Comparison of ENCODE assay signal across 8 cellular contexts in the genomic region with DNA sequence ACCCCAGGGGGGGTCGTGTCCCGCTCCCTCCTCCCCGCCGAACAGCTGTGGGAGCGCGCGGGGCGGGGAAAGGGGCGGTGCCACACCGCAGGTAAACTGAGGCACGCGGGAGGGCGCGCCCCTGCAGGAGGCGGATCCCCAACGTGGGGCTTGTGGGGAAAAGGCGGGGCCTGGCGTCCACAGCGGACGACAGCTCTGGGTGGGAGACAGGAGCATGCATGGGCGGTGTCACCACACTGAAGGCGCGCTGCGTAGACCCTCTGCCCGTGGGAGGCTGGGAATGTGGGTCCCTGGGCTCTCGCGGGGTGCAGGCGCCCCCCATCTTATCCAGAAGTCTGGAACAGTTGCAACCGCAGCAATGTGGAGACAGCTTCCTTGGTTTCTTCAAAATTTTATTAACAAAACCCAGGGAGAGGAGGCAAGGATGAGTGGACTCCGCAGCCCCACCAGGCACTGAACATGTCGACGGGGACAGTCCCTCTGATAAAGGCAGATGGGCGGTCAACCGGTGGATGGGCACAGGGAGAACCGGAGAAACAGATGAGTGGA. TPM values are rescaled to one million over a fixed set of nuclear protein-coding genes. Genes with fewer than 3 reads are reported as not detected.
DNase-seq lines count a peak whose midpoint lies in the region; ATAC-seq and TF ChIP-seq lines count a peak whose summit lies in the region.

No MANE protein-coding gene starts in this region.

- H3K36me3 ChIP-seq in BE2C: no peaks in the 10 kb centered on the region; the same call in none of the 2 replicates
- peaks cover 64% of the 10 kb centered on the region for H3K36me3 ChIP-seq in KOPT-K1 (ENCODE audit: insufficient read depth, low read length)
- peaks cover 13 to 54% of the 10 kb centered on the region in 2 donors for H3K36me3 ChIP-seq in duodenal mucosa (ENCODE audit: control insufficient read depth in 1 of 2, insufficient read depth in 2 of 2, low read length in 2 of 2)
- H3K36me3 ChIP-seq in naive thymus-derived CD4-positive, alpha-beta T cell (ENCODE audit: control insufficient read depth in 2 of 3, insufficient read depth in 3 of 3, low read length in 3 of 3): peaks cover 1 to 45% (median 5%) of the 10 kb centered on the region in 3 experiments

- peaks cover 4 to 57% (median 19%) of the 10 kb centered on the region in 5 donors for H3K36me3 Mint-ChIP-seq in naive thymus-derived CD4-positive, alpha-beta T cell

- peak overlapping the region; percentile 90 for H3K27ac ChIP-seq in KOPT-K1 (ENCODE audit: low read depth, low read length, poor library complexity, severe bottlenecking)
- H3K27ac ChIP-seq in duodenal mucosa (ENCODE audit: low read depth, low read length): peak overlapping the region; percentile 86
- peak overlapping the region; percentile 88 for H3K27ac ChIP-seq in naive thymus-derived CD4-positive, alpha-beta T cell (ENCODE audit: low read depth, low read length)

- H3K9me3 ChIP-seq in BE2C (no peaks in the 10 kb centered on the region), KOPT-K1 (ENCODE audit: insufficient read depth, low read length, poor library complexity, severe bottlenecking) (no peaks in the 10 kb centered on the region), duodenal mucosa (ENCODE audit: control insufficient read depth in 1 of 2, low read length in 2 of 2) (no peaks in the 10 kb centered on the region)
- H3K9me3 ChIP-seq in naive thymus-derived CD4-positive, alpha-beta T cell (ENCODE audit: control insufficient read depth in 2 of 3, low read length in 3 of 3): no peaks in the 10 kb centered on the region

- H3K4me1 ChIP-seq in BE2C (no peaks in the 10 kb centered on the region), duodenal mucosa (ENCODE audit: control insufficient read depth in 1 of 2, insufficient read depth in 2 of 2, low read length in 2 of 2) (peaks cover 29 to 36% of the 10 kb centered on the region in 2 donors)
- peaks cover 21 to 36% of the 10 kb centered on the region in 2 donors for H3K4me1 ChIP-seq in naive thymus-derived CD4-positive, alpha-beta T cell (ENCODE audit: control insufficient read depth in 2 of 2, insufficient read depth in 2 of 2, low read length in 2 of 2)

- peaks cover 0 to 3% (median 0%) of the 10 kb centered on the region in 11 donors for H3K9me3 Mint-ChIP-seq in naive thymus-derived CD4-positive, alpha-beta T cell

- POLR2A ChIA-PET in naive thymus-derived CD4-positive, alpha-beta T cell (lab: Charles Lee): interaction anchor here (0.6 to 2.5 kb wide), 15 partner anchors 8 to 1344 kb away, joined by 3 to 29 read pairs (median 6); a partner anchor contains a TSS

- peak overlapping the region; percentile 86 to 99 for H3K9ac ChIP-seq in duodenal mucosa (ENCODE audit: low read depth in 1 of 2, low read length in 2 of 2)

- CTCF ChIA-PET in naive thymus-derived CD4-positive, alpha-beta T cell (lab: Charles Lee): interaction anchor here (0.7 to 1.6 kb wide), 6 partner anchors 12 to 77 kb away, joined by 3 to 8 read pairs (median 4); no protein-coding TSS in a partner anchor

- peaks cover 24 to 58% (median 51%) of the 10 kb centered on the region in 7 donors for H3K4me1 Mint-ChIP-seq in naive thymus-derived CD4-positive, alpha-beta T cell

- H3K27me3 ChIP-seq in BE2C: no peaks in the 10 kb centered on the region
- no peaks in the 10 kb centered on the region for H3K27me3 ChIP-seq in duodenal mucosa (ENCODE audit: control insufficient read depth in 1 of 2, insufficient read depth in 2 of 2, low read length in 2 of 2)
- H3K27me3 ChIP-seq in naive thymus-derived CD4-positive, alpha-beta T cell (ENCODE audit: control insufficient read depth in 2 of 2, insufficient read depth in 2 of 2, low read length in 2 of 2): no peaks in the 10 kb centered on the region

- H3K27ac Mint-ChIP-seq in naive thymus-derived CD4-positive, alpha-beta T cell: peak overlapping the region; percentile 93 to 99 (median 97)

- H3K27me3 Mint-ChIP-seq in naive thymus-derived CD4-positive, alpha-beta T cell: peaks cover 0 to 2% (median 0%) of the 10 kb centered on the region in 5 donors

- TF ChIP-seq CTCF in BE2C (IDR thresholded peaks at IDR 0.05; ENCODE audit: low read depth, low read length): no peak

- no peak for ATAC-seq in naive thymus-derived CD4-positive, alpha-beta T cell

- no peak for DNase-seq in BE2C
- peak in 1 of 9 donors; percentile 27 for DNase-seq in naive thymus-derived CD4-positive, alpha-beta T cell
- DNase-seq in activated CD8-positive, alpha-beta memory T cell treated with anti-CD3 and anti-CD28 coated beads, Interleukin-2, amount 50 U/mL, for 4 hours: no peak
- no peak for DNase-seq in germinal center (ENCODE audit: low spot score)
- DNase-seq in NCI-H1092 (lab: John Stamatoyannopoulos, UW): no peak
- DNase-seq in HCEC 1CT: no peak

- H3K4me3 Mint-ChIP-seq in naive thymus-derived CD4-positive, alpha-beta T cell: peak overlapping the region; percentile 90 to 99 (median 97)

- intact Hi-C loops in naive thymus-derived CD4-positive, alpha-beta T cell (cut with micrococcal nuclease): loop anchor here (1.0 to 10.0 kb wide), 15 partner anchors 16 to 1437 kb away; a partner anchor contains a TSS

- H3K4me3 ChIP-seq in BE2C (ENCODE audit: low read depth, low read length) (peak overlapping the region; percentile 91), duodenal mucosa (ENCODE audit: low read depth in 1 of 2, low read length in 2 of 2) (peak overlapping the region; percentile 99 to 100)
- H3K4me3 ChIP-seq in naive thymus-derived CD4-positive, alpha-beta T cell (ENCODE audit: low read length): peak overlapping the region; percentile 94

RNA-seq across cellular contexts. Expression of a gene that starts 0.7 kb away (rescaled TPM):
- 82.9 TPM for polyA plus RNA-seq in BE2C (2012; ENCODE audit: insufficient read depth, insufficient read length, low read depth)
- total RNA-seq in naive thymus-derived CD4-positive, alpha-beta T cell: 100 to 1,000 TPM in 4 of 5 experiments, 10 to 100 TPM in 1; 97.5 to 158 (median 118) TPM
- 10 to 100 TPM; 26.1 to 46.1 TPM for polyA plus RNA-seq in naive thymus-derived CD4-positive, alpha-beta T cell

RNA-seq across cellular contexts. Expression of a gene that starts 5.4 kb away (rescaled TPM):
- 138 TPM for polyA plus RNA-seq in BE2C (2012; ENCODE audit: insufficient read depth, insufficient read length, low read depth)
- total RNA-seq in naive thymus-derived CD4-positive, alpha-beta T cell: 100 to 1,000 TPM; 141 to 197 (median 155) TPM
- polyA plus RNA-seq in naive thymus-derived CD4-positive, alpha-beta T cell: 100 to 1,000 TPM in 1 of 2 donors, 10 to 100 TPM in 1; 78.3 to 111 TPM

RNA-seq across cellular contexts. Expression of a gene that starts 15.8 kb away (rescaled TPM):
- 0.86 TPM for polyA plus RNA-seq in BE2C (2012; ENCODE audit: insufficient read depth, insufficient read length, low read depth)
- 1 to 10 TPM in 1 of 5 experiments, under 1 TPM in 4; 0.19 to 1.8 (median 0.64) TPM for total RNA-seq in naive thymus-derived CD4-positive, alpha-beta T cell
- polyA plus RNA-seq in naive thymus-derived CD4-positive, alpha-beta T cell: under 1 TPM in 1 of 2 donors, not detected in 1; 0.09 TPM
